1 cellular context compared by ENCODE assay signal in genomic region chr16:69726313-69727060, GRCh38.
TF ChIP-seq lines count a peak whose summit lies in the region.

NQO1 (minus strand) TSS chr16:69726560; CDS start chr16:69726439, 121 bp downstream.

TF ChIP-seq in K562, 482 proteins besides CTCF, POLR2A, EP300 and RAD21 (continued from another document):
- TF ChIP-seq ZBED1 (IDR thresholded peaks at IDR 0.05) (no peak), EGR1 (conservative IDR thresholded peaks at IDR 0.05) (0 out of 2 replicates have a peak, but pooled peaks have one; percentile 7), TAF9B (IDR thresholded peaks at IDR 0.05; ENCODE audit: partially characterized antibody) (peak; percentile 72), CBX8 (IDR thresholded peaks at IDR 0.05; ENCODE audit: borderline replicate concordance, extremely low read depth, low read depth, low read length, poor library complexity, severe bottlenecking) (no peak), ZNF23 (CRISPR knock-in tag; IDR thresholded peaks at IDR 0.05) (no peak), ZBTB7A (IDR thresholded peaks at IDR 0.05; ENCODE audit: borderline replicate concordance, control insufficient read depth, low read depth, low read length) (0 out of 2 replicates have a peak, but pooled peaks have one; percentile 35), BRD9 (IDR thresholded peaks at IDR 0.05; ENCODE audit: low read depth, partially characterized antibody) (peak; percentile 86), HNRNPLL (IDR thresholded peaks at IDR 0.05; ENCODE audit: low read depth, low read length, poor library complexity, severe bottlenecking) (peak; percentile 37), ZNF584 (CRISPR knock-in tag; IDR thresholded peaks at IDR 0.05; ENCODE audit: low read depth) (no peak), ZNF398 (CRISPR knock-in tag; IDR thresholded peaks at IDR 0.05) (no peak), MAZ (CRISPR knock-in tag; conservative IDR thresholded peaks at IDR 0.05 in 1 of 2, IDR thresholded peaks at IDR 0.05 in 1 of 2) (peak; percentile 19 to 56; a peak in 2 of 4 replicates), FUS (optimal IDR thresholded peaks at IDR 0.05; ENCODE audit: low read depth, low read length) (no peak), NUFIP1 (IDR thresholded peaks at IDR 0.05; ENCODE audit: partially characterized antibody) (no peak), HES1 (IDR thresholded peaks at IDR 0.05; ENCODE audit: low read depth) (no peak), ZNF134 (CRISPR knock-in tag; conservative IDR thresholded peaks at IDR 0.05) (0 out of 2 replicates have a peak, but pooled peaks have one; percentile 11), TCF7L2 (IDR thresholded peaks at IDR 0.05; ENCODE audit: low read depth, low read length) (no peak), ZNF3 (CRISPR knock-in tag; IDR thresholded peaks at IDR 0.05) (no peak), SIRT6 (IDR thresholded peaks at IDR 0.05; ENCODE audit: low read depth, low read length) (no peak), RBM15 (IDR thresholded peaks at IDR 0.05; ENCODE audit: insufficient read depth, low read length) (no peak), ZBTB9 (CRISPR knock-in tag; IDR thresholded peaks at IDR 0.05) (no peak), STAG1 (CRISPR knock-in tag; IDR thresholded peaks at IDR 0.05; ENCODE audit: borderline replicate concordance) (no peak), DMBX1 (CRISPR knock-in tag; IDR thresholded peaks at IDR 0.05; ENCODE audit: borderline replicate concordance) (no peak), ZNF384 (IDR thresholded peaks at IDR 0.05; ENCODE audit: low read depth, low read length) (no peak), ZNF165 (CRISPR knock-in tag; IDR thresholded peaks at IDR 0.05; ENCODE audit: borderline replicate concordance) (no peak), IFI16 (CRISPR knock-in tag; IDR thresholded peaks at IDR 0.05) (no peak), ELF2 (CRISPR knock-in tag; IDR thresholded peaks at IDR 0.05) (no peak), NFATC3 (IDR thresholded peaks at IDR 0.05) (no peak), LARP7 (IDR thresholded peaks at IDR 0.05) (no peak), CTCFL (IDR thresholded peaks at IDR 0.05; ENCODE audit: borderline replicate concordance, insufficient read depth, low read depth, low read length, poor library complexity, severe bottlenecking) (no peak), RNF219 (CRISPR knock-in tag; IDR thresholded peaks at IDR 0.05) (no peak), SFPQ (IDR thresholded peaks at IDR 0.05; ENCODE audit: low read depth, low read length) (no peak), CBX5 (IDR thresholded peaks at IDR 0.05; ENCODE audit: borderline replicate concordance, low read depth) (no peak; the same call in 1 of the 2 replicates), RCOR1 (IDR thresholded peaks at IDR 0.05; ENCODE audit: borderline replicate concordance in 1 of 2, low read depth in 2 of 2, low read length in 2 of 2) (peak in 1 of 2 experiments; percentile 88; a peak in 2 of 4 replicates), ZNF561 (CRISPR knock-in tag; conservative IDR thresholded peaks at IDR 0.05) (no peak), RBBP5 (IDR thresholded peaks at IDR 0.05; ENCODE audit: borderline replicate concordance, insufficient read depth, low read length, poor library complexity, severe bottlenecking) (peak; percentile 73), ELF4 (CRISPR knock-in tag; IDR thresholded peaks at IDR 0.05) (no peak; the same call in 1 of the 2 replicates), ZNF583 (CRISPR knock-in tag; IDR thresholded peaks at IDR 0.05) (no peak), BACH1 (tag; IDR thresholded peaks at IDR 0.05) (peak; percentile 99), ZNF395 (CRISPR knock-in tag; IDR thresholded peaks at IDR 0.05) (no peak; the same call in 1 of the 2 replicates), TSC22D4 (tag; IDR thresholded peaks at IDR 0.05) (no peak), ATF3 (IDR thresholded peaks at IDR 0.05) (no peak), ATF3 (CRISPR knock-in tag; conservative IDR thresholded peaks at IDR 0.05) (no peak), TCF7 (IDR thresholded peaks at IDR 0.05; ENCODE audit: borderline replicate concordance) (no peak), TCF15 (CRISPR knock-in tag; IDR thresholded peaks at IDR 0.05) (no peak), FOXK2 (conservative IDR thresholded peaks at IDR 0.05 in 1 of 2, IDR thresholded peaks at IDR 0.05 in 1 of 2; ENCODE audit: low read depth in 2 of 2) (no peak; a peak in 1 of 4 replicates), CEBPB (tag; IDR thresholded peaks at IDR 0.05) (no peak), NEUROD1 (IDR thresholded peaks at IDR 0.05; ENCODE audit: borderline replicate concordance, low read depth, low read length, partially characterized antibody) (peak; percentile 50), HNRNPUL1 (IDR thresholded peaks at IDR 0.05; ENCODE audit: low read length) (no peak), ZNF518B (CRISPR knock-in tag; IDR thresholded peaks at IDR 0.05) (no peak), MED1 (CRISPR knock-in tag; IDR thresholded peaks at IDR 0.05; ENCODE audit: borderline replicate concordance) (no peak), OTX1 (CRISPR knock-in tag; IDR thresholded peaks at IDR 0.05) (no peak), SOX6 (IDR thresholded peaks at IDR 0.05) (peak; percentile 53), ESRRB (CRISPR knock-in tag; IDR thresholded peaks at IDR 0.05; ENCODE audit: borderline replicate concordance) (no peak), ASH1L (IDR thresholded peaks at IDR 0.05; ENCODE audit: borderline replicate concordance, low read depth, partially characterized antibody) (no peak)
